28 cellular contexts compared by ENCODE assay signal in the genomic region with DNA sequence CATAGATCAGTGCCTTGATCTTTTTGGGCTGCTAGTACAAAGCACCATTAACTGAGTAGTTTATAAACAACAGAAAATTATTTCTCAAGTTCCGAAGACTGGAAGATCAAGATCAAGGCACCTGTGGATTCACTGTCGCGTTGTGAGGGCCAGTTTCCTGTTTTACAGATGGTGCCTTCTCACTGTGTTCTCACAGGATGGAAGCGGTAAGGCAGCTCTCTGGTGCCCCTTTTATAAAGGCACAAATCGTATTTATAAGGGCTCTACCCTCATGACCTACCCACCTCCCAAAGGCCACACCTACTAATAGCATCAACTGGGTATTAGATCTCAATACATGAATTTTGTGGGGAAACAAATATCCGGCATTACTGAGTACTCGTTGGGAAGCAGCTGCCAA.
"Had no signal": no experiment of that assay in that cellular context is flagged by ENCODE, and none has a peak within 500 bp of the region (broad histone marks: within the 10 kb centered on the region; RNA-seq: fewer than 3 reads in every experiment).

No MANE protein-coding gene starts in this region.

- H3K27ac ChIP-seq: neural progenitor cell, ovary, parathyroid adenoma, psoas muscle, right lobe of liver, sigmoid colon, stomach, thoracic aorta, tibial artery, transverse colon, upper lobe of right lung, uterus had no signal

- FAIRE-seq: small intestine had no signal

- H3K4me2 ChIP-seq: neural progenitor cell had no signal

- H3K27me3 ChIP-seq: neural progenitor cell, ovary, right lobe of liver, sigmoid colon, stomach, tibial artery, transverse colon, upper lobe of right lung, uterus had no signal

- H3K4me3 ChIP-seq: neural progenitor cell, ovary, psoas muscle, right lobe of liver, sigmoid colon, stomach, thoracic aorta, tibial artery, transverse colon, upper lobe of right lung, uterus had no signal

- H3K9ac ChIP-seq: neural progenitor cell, parathyroid adenoma had no signal

- H2AFZ ChIP-seq: neural progenitor cell, parathyroid adenoma had no signal

- H3K9me3 ChIP-seq: ovary, psoas muscle, right lobe of liver, sigmoid colon, thoracic aorta, tibial artery, transverse colon, upper lobe of right lung, uterus had no signal

- H3K9me3 Mint-ChIP-seq: naive thymus-derived CD8-positive, alpha-beta T cell; neural progenitor cell; stimulated activated effector memory CD8-positive, alpha-beta T cell treated with anti-CD3 and anti-CD28 coated beads, Interleukin-12 subunit alpha, Interleukin-12 subunit beta, amount 100 ng/mL, for 72 hours; stimulated activated naive B cell treated with anti-CD40 and anti-IgM and Interleukin-4, amounts not matched to agents 10 μg/mL and 1 μg/mL and 100 μg/mL, for 72 hours; stimulated activated naive CD8-positive, alpha-beta T cell treated with anti-CD3 and anti-CD28 coated beads, Interleukin-15, Interleukin-2, amounts not matched to agents 100 ng/mL and 50 ng/mL, for 24 hours; type B pancreatic cell had no signal

- H3K36me3 ChIP-seq: neural progenitor cell, ovary, right lobe of liver, sigmoid colon, stomach, thoracic aorta, tibial artery, transverse colon, upper lobe of right lung, uterus had no signal

- H3K27ac Mint-ChIP-seq: naive thymus-derived CD8-positive, alpha-beta T cell; natural killer cell treated with Interleukin-12 subunit alpha and Interleukin-12 subunit beta and Interleukin-15 and Interleukin-18, amount 100 ng/mL, for 72 hours; neural progenitor cell; progenitor cell of endocrine pancreas; stimulated activated effector memory CD8-positive, alpha-beta T cell treated with anti-CD3 and anti-CD28 coated beads, Interleukin-12 subunit alpha, Interleukin-12 subunit beta, amount 100 ng/mL, for 72 hours; stimulated activated naive B cell treated with anti-CD40 and anti-IgM and Interleukin-4, amounts not matched to agents 10 μg/mL and 1 μg/mL and 100 μg/mL, for 72 hours; stimulated activated naive CD8-positive, alpha-beta T cell treated with anti-CD3 and anti-CD28 coated beads, Interleukin-15, Interleukin-2, amounts not matched to agents 100 ng/mL and 50 ng/mL, for 24 hours; type B pancreatic cell had no signal

- H3K27me3 Mint-ChIP-seq: naive thymus-derived CD8-positive, alpha-beta T cell; natural killer cell treated with Interleukin-12 subunit alpha and Interleukin-12 subunit beta and Interleukin-15 and Interleukin-18, amount 100 ng/mL, for 72 hours; progenitor cell of endocrine pancreas; stimulated activated naive B cell treated with anti-CD40 and anti-IgM and Interleukin-4, amounts not matched to agents 10 μg/mL and 1 μg/mL and 100 μg/mL, for 72 hours; stimulated activated naive CD8-positive, alpha-beta T cell treated with anti-CD3 and anti-CD28 coated beads, Interleukin-15, Interleukin-2, amounts not matched to agents 100 ng/mL and 50 ng/mL, for 24 hours had no signal

- H3K4me1 ChIP-seq: neural progenitor cell, parathyroid adenoma, psoas muscle, right lobe of liver, sigmoid colon, stomach, tibial artery, transverse colon, upper lobe of right lung, uterus had no signal

- H3K79me2 ChIP-seq: parathyroid adenoma had no signal

- DNase-seq: naive thymus-derived CD8-positive, alpha-beta T cell; occipital lobe; ovary; posterior cingulate gyrus; psoas muscle; right cardiac atrium; right lobe of liver; sigmoid colon; small intestine; stimulated activated CD4-positive, alpha-beta T cell treated with anti-CD3 and anti-CD28 coated beads, Interleukin-15, amount 100 ng/mL, for 24 hours; stimulated activated CD4-positive, alpha-beta T cell treated with anti-CD3 and anti-CD28 coated beads, Interleukin-2, amount 100 ng/mL, for 24 hours; stimulated activated CD4-positive, alpha-beta T cell treated with anti-CD3 and anti-CD28 coated beads, Interleukin-2, amount 100 ng/mL, for 48 hours; stimulated activated CD4-positive, alpha-beta T cell treated with anti-CD3 and anti-CD28 coated beads, Interleukin-4, amount 100 ng/mL, for 24 hours; stimulated activated naive B cell treated with anti-CD40 and anti-IgM and Interleukin-4, amounts not matched to agents 10 μg/mL and 1 μg/mL and 100 μg/mL, for 72 hours; stimulated activated naive CD4-positive, alpha-beta T cell treated with Interleukin-2 at 50 U/mL for 16 hours; stomach; tibial artery; transverse colon; upper lobe of right lung; uterus had no signal

- ATAC-seq: naive thymus-derived CD8-positive, alpha-beta T cell; natural killer cell treated with Interleukin-12 subunit alpha and Interleukin-12 subunit beta and Interleukin-15 and Interleukin-18, amount 100 ng/mL, for 72 hours; psoas muscle; right cardiac atrium; right lobe of liver; stimulated activated effector memory CD8-positive, alpha-beta T cell treated with anti-CD3 and anti-CD28 coated beads, Interleukin-12 subunit alpha, Interleukin-12 subunit beta, amount 100 ng/mL, for 72 hours; stimulated activated naive B cell treated with anti-CD40 and anti-IgM and Interleukin-4, amounts not matched to agents 10 μg/mL and 1 μg/mL and 100 μg/mL, for 72 hours; upper lobe of right lung had no signal

- H3K4me1 Mint-ChIP-seq: naive thymus-derived CD8-positive, alpha-beta T cell; stimulated activated effector memory CD8-positive, alpha-beta T cell treated with anti-CD3 and anti-CD28 coated beads, Interleukin-12 subunit alpha, Interleukin-12 subunit beta, amount 100 ng/mL, for 72 hours; stimulated activated naive B cell treated with anti-CD40 and anti-IgM and Interleukin-4, amounts not matched to agents 10 μg/mL and 1 μg/mL and 100 μg/mL, for 72 hours had no signal

- H3K4me3 Mint-ChIP-seq: naive thymus-derived CD8-positive, alpha-beta T cell; natural killer cell treated with Interleukin-12 subunit alpha and Interleukin-12 subunit beta and Interleukin-15 and Interleukin-18, amount 100 ng/mL, for 72 hours; neural progenitor cell; stimulated activated effector memory CD8-positive, alpha-beta T cell treated with anti-CD3 and anti-CD28 coated beads, Interleukin-12 subunit alpha, Interleukin-12 subunit beta, amount 100 ng/mL, for 72 hours; stimulated activated naive B cell treated with anti-CD40 and anti-IgM and Interleukin-4, amounts not matched to agents 10 μg/mL and 1 μg/mL and 100 μg/mL, for 72 hours; stimulated activated naive CD8-positive, alpha-beta T cell treated with anti-CD3 and anti-CD28 coated beads, Interleukin-15, Interleukin-2, amounts not matched to agents 100 ng/mL and 50 ng/mL, for 24 hours; type B pancreatic cell had no signal

- H3K36me3 Mint-ChIP-seq: naive thymus-derived CD8-positive, alpha-beta T cell; natural killer cell treated with Interleukin-12 subunit alpha and Interleukin-12 subunit beta and Interleukin-15 and Interleukin-18, amount 100 ng/mL, for 72 hours; neural progenitor cell; stimulated activated effector memory CD8-positive, alpha-beta T cell treated with anti-CD3 and anti-CD28 coated beads, Interleukin-12 subunit alpha, Interleukin-12 subunit beta, amount 100 ng/mL, for 72 hours; stimulated activated naive B cell treated with anti-CD40 and anti-IgM and Interleukin-4, amounts not matched to agents 10 μg/mL and 1 μg/mL and 100 μg/mL, for 72 hours; type B pancreatic cell had no signal
